ENCODE assay signal across 20 cellular contexts in genomic region chr4:5218376-5219069, GRCh38.
"Had no signal": no experiment of that assay in that cellular context is flagged by ENCODE, and none has a peak within 500 bp of the region (broad histone marks: within the 10 kb centered on the region; RNA-seq: fewer than 3 reads in every experiment).

No MANE protein-coding gene starts in this region.

- H3K4me3 Mint-ChIP-seq: naive thymus-derived CD4-positive, alpha-beta T cell; nephron progenitor cell; stimulated activated naive B cell treated with anti-CD40 and anti-IgM and Interleukin-4, amounts not matched to agents 10 μg/mL and 1 μg/mL and 100 μg/mL, for 72 hours; stimulated activated naive CD8-positive, alpha-beta T cell treated with anti-CD3 and anti-CD28 coated beads, Interleukin-15, amount 100 ng/mL, for 72 hours had no signal

- H3K27ac Mint-ChIP-seq: naive thymus-derived CD4-positive, alpha-beta T cell; nephron progenitor cell; stimulated activated naive B cell treated with anti-CD40 and anti-IgM and Interleukin-4, amounts not matched to agents 10 μg/mL and 1 μg/mL and 100 μg/mL, for 72 hours; stimulated activated naive CD8-positive, alpha-beta T cell treated with anti-CD3 and anti-CD28 coated beads, Interleukin-15, amount 100 ng/mL, for 72 hours had no signal

- DNase-seq: cortex of kidney; dorsolateral prefrontal cortex; effector CD8-positive, alpha-beta T cell; foreskin melanocyte; head of caudate nucleus; kidney glomerular epithelial cell; mesendoderm; naive thymus-derived CD4-positive, alpha-beta T cell; nephron progenitor cell; ovary; sigmoid colon; stimulated activated CD4-positive, alpha-beta T cell treated with anti-CD3 and anti-CD28 coated beads, Interleukin-2, amount 100 ng/mL, for 24 hours; stimulated activated CD4-positive, alpha-beta T cell treated with anti-CD3 and anti-CD28 coated beads, Interleukin-4, amount 100 ng/mL, for 4 hours; stimulated activated naive B cell treated with anti-CD40 and anti-IgM and Interleukin-4, amounts not matched to agents 10 μg/mL and 1 μg/mL and 100 μg/mL, for 72 hours; stimulated activated naive CD8-positive, alpha-beta T cell treated with anti-CD3 and anti-CD28 coated beads, Interleukin-15, amount 100 ng/mL, for 72 hours; testis; transverse colon had no signal

- H3K4me1 Mint-ChIP-seq: naive thymus-derived CD4-positive, alpha-beta T cell; stimulated activated naive CD8-positive, alpha-beta T cell treated with anti-CD3 and anti-CD28 coated beads, Interleukin-15, amount 100 ng/mL, for 72 hours had no signal

- H3K4me3 ChIP-seq: dorsolateral prefrontal cortex, hepatocyte, ovary, right atrium auricular region, sigmoid colon, skin epidermis, testis, transverse colon had no signal

- H3K9me3 ChIP-seq: testis had no signal

- H3K27me3 Mint-ChIP-seq: stimulated activated naive CD8-positive, alpha-beta T cell treated with anti-CD3 and anti-CD28 coated beads, Interleukin-15, amount 100 ng/mL, for 72 hours had no signal

- H3K27me3 ChIP-seq: dorsolateral prefrontal cortex, hepatocyte, ovary, right atrium auricular region, sigmoid colon, testis, transverse colon had no signal

- H3K36me3 Mint-ChIP-seq: stimulated activated naive B cell treated with anti-CD40 and anti-IgM and Interleukin-4, amounts not matched to agents 10 μg/mL and 1 μg/mL and 100 μg/mL, for 72 hours had no signal

- H3K27ac ChIP-seq: dorsolateral prefrontal cortex, hepatocyte, ovary, right atrium auricular region, sigmoid colon, skin epidermis, testis, transverse colon had no signal

- H3K36me3 ChIP-seq: ovary, right atrium auricular region, sigmoid colon, transverse colon had no signal

- H3K4me1 ChIP-seq: right atrium auricular region, sigmoid colon, testis, transverse colon had no signal
